ENCODE assay signal across 13 cellular contexts in genomic region chr13:105485061-105485460, GRCh38. TPM values are rescaled to one million over a fixed set of nuclear protein-coding genes. Genes with fewer than 3 reads are reported as not detected.
"Had no signal": no experiment of that assay in that cellular context is flagged by ENCODE, and none has a peak within 500 bp of the region (broad histone marks: within the 10 kb centered on the region; RNA-seq: fewer than 3 reads in every experiment).

No MANE protein-coding gene starts in this region.

- H3K4me3 ChIP-seq: GM23248, HAP-1, K562 had no signal

- H3K4me1 ChIP-seq: HAP-1 had no signal

- H3K27ac ChIP-seq: GM23248, HL-60 had no signal

- ATAC-seq: HCT116, HepG2, K562 had no signal

- H3K9me3 ChIP-seq: HAP-1 had no signal

- DNase-seq: GM23248, GOT3, H7, HFFc6, IMR-90, KG1 had no signal

- H3K27ac Mint-ChIP-seq: HFFc6 had no signal

- H3K4me3 Mint-ChIP-seq: HFFc6 had no signal

- H2AFZ ChIP-seq: GM23248 had no signal

- H3K9ac ChIP-seq: GM23248 had no signal

- FAIRE-seq: HepG2, K562 had no signal

- H3K36me3 ChIP-seq: HAP-1 had no signal

RNA-seq across cellular contexts. Expression of gene DAOA, which starts 19.2 kb away (rescaled TPM):
- total RNA-seq: GM23248, H4, H7, HepG2, HFFc6, HT1080, IMR-90, K562 had no signal
